In the genomic region with DNA sequence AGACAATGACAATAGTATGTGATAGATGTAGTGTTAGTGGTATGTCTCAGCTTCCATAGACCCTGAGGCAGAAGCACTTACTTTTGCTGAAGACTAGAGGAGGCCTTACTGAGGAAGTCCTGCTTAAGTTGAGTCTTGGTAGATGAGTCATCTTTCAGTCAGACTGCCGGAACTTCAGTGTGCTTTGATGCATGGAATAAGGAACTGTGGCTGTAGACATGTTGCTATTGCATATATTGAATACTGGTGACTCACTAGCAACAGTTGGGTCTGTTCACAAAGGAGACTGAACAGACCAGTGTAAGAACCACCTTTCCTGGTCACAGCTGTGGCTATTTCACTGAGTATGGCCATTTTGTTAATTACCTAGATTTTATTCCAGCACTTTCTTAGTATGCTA, we compare ENCODE assay signal across 10 cellular contexts.
DNase-seq lines count a peak whose midpoint lies in the region; ATAC-seq and TF ChIP-seq lines count a peak whose summit lies in the region.
"Had no signal": no experiment of that assay in that cellular context is flagged by ENCODE, and none has a peak within 500 bp of the region (broad histone marks: within the 10 kb centered on the region; RNA-seq: fewer than 3 reads in every experiment).

No MANE protein-coding gene starts in this region.

- no peaks in the 10 kb centered on the region for H3K4me1 Mint-ChIP-seq in T-cell
- no peaks in the 10 kb centered on the region for H3K4me1 Mint-ChIP-seq in osteocyte (ENCODE audit: unreplicated experiment)

- H3K27me3 Mint-ChIP-seq in T-cell (no peaks in the 10 kb centered on the region), osteocyte (ENCODE audit: unreplicated experiment) (no peaks in the 10 kb centered on the region)

- CTCF ChIA-PET in T-cell (lab: Charles Lee), result interaction anchor here in 1 of 2 donors (0.5 kb wide), 1 partner anchor 470 kb away, joined by 9 read pairs; no protein-coding TSS in a partner anchor

- H3K36me3 Mint-ChIP-seq in T-cell (no peaks in the 10 kb centered on the region), osteocyte (ENCODE audit: unreplicated experiment) (no peaks in the 10 kb centered on the region)

- no peaks in the 10 kb centered on the region for H3F3A ChIP-seq in SU-DHL-6 (ENCODE audit: insufficient read depth)

- DNase-seq in AML-193 (lab: John Stamatoyannopoulos, UW) (peak; percentile 99 to 100), OCI-M2 (lab: John Stamatoyannopoulos, UW; ENCODE audit: unreplicated experiment) (no peak), T-cell (no peak), osteocyte (ENCODE audit: extremely low spot score, unreplicated experiment) (no peak), upper lobe of right lung (no peak)
- DNase-seq: activated CD4-positive, alpha-beta T cell treated with anti-CD3 and anti-CD28 coated beads for 48 hours had no signal

- H3K36me3 ChIP-seq in SU-DHL-6 (ENCODE audit: low read length) (no peaks in the 10 kb centered on the region), upper lobe of right lung (no peaks in the 10 kb centered on the region)

- peak overlapping the region; percentile 77 for H3K4me2 ChIP-seq in SU-DHL-6 (ENCODE audit: low read depth, low read length, poor library complexity, severe bottlenecking)

- peak overlapping the region; percentile 67 for H3K27ac ChIP-seq in SU-DHL-6 (ENCODE audit: low read depth, low read length)
- H3K27ac ChIP-seq in upper lobe of right lung, result no peak overlapping the region
- H3K27ac ChIP-seq: C4-2B had no signal

- ATAC-seq in GM19468 (IDR thresholded peaks at IDR 0.05; ENCODE audit: extremely low read depth, unreplicated experiment) (peak; percentile 88), HG03460 (IDR thresholded peaks at IDR 0.05; ENCODE audit: unreplicated experiment) (peak; percentile 99), T-cell (replicated peaks in 1 of 4) (no peak), upper lobe of right lung (no peak)

- H2AFZ ChIP-seq in SU-DHL-6 (ENCODE audit: low read depth, low read length, severe bottlenecking), result peak overlapping the region; percentile 78

- H3K9ac ChIP-seq in SU-DHL-6 (ENCODE audit: low read length), result peak overlapping the region; percentile 49

- H3K27me3 ChIP-seq in SU-DHL-6 (ENCODE audit: low read length) (no peaks in the 10 kb centered on the region), upper lobe of right lung (no peaks in the 10 kb centered on the region)

- POLR2A ChIA-PET in T-cell (lab: Charles Lee), result no interaction called here

- no peaks in the 10 kb centered on the region for H4K20me1 ChIP-seq in SU-DHL-6 (ENCODE audit: low read depth, low read length)

- H3K9me3 Mint-ChIP-seq in T-cell, result peaks cover 13 to 46% (median 25%) of the 10 kb centered on the region in 3 donors
- H3K9me3 Mint-ChIP-seq in osteocyte (ENCODE audit: unreplicated experiment), result peaks cover 36% of the 10 kb centered on the region

- H3K9me3 ChIP-seq in SU-DHL-6 (ENCODE audit: insufficient read depth, low read length) (peaks cover 9% of the 10 kb centered on the region; the same call in 1 of the 2 replicates), upper lobe of right lung (peaks cover 3% of the 10 kb centered on the region)

- no peaks in the 10 kb centered on the region for H3K4me1 ChIP-seq in upper lobe of right lung

- H3K4me3 ChIP-seq in SU-DHL-6 (ENCODE audit: insufficient read depth, low read length, poor library complexity, severe bottlenecking) (peak overlapping the region; percentile 17), upper lobe of right lung (no peak overlapping the region)

- H3K27ac Mint-ChIP-seq in T-cell (no peak overlapping the region), osteocyte (ENCODE audit: unreplicated experiment) (no peak overlapping the region)

- intact Hi-C loops in upper lobe of right lung (cut with DNase I), result no loop called here

- H3K4me3 Mint-ChIP-seq in T-cell (no peak overlapping the region), osteocyte (ENCODE audit: unreplicated experiment) (no peak overlapping the region)

- no peaks in the 10 kb centered on the region for H3K9me2 ChIP-seq in SU-DHL-6 (replicated peaks; ENCODE audit: insufficient read depth, low read length)

- no peaks in the 10 kb centered on the region for H3K79me2 ChIP-seq in SU-DHL-6 (ENCODE audit: insufficient read depth, low read length)

- TF ChIP-seq CTCF in SU-DHL-6 (IDR thresholded peaks at IDR 0.05; ENCODE audit: insufficient read depth, low read length, poor library complexity, severe bottlenecking), result no peak
- no peak for TF ChIP-seq CTCF in osteocyte (IDR thresholded peaks at IDR 0.05)
- no peak for TF ChIP-seq CTCF in upper lobe of right lung (IDR thresholded peaks at IDR 0.05)

Comparison
In these comparisons a context has a peak if more than half of its experiments do, and no peak if none do; other contexts are left out.
1. DNase-seq: peak in AML-193 (2 of 2); none in OCI-M2 (single experiment), T-cell (0 of 34), osteocyte (single experiment) and upper lobe of right lung (single experiment).
2. ATAC-seq: peak in GM19468 (single experiment) and HG03460 (single experiment); none in T-cell (0 of 4) and upper lobe of right lung (single experiment).